In the genomic region with DNA sequence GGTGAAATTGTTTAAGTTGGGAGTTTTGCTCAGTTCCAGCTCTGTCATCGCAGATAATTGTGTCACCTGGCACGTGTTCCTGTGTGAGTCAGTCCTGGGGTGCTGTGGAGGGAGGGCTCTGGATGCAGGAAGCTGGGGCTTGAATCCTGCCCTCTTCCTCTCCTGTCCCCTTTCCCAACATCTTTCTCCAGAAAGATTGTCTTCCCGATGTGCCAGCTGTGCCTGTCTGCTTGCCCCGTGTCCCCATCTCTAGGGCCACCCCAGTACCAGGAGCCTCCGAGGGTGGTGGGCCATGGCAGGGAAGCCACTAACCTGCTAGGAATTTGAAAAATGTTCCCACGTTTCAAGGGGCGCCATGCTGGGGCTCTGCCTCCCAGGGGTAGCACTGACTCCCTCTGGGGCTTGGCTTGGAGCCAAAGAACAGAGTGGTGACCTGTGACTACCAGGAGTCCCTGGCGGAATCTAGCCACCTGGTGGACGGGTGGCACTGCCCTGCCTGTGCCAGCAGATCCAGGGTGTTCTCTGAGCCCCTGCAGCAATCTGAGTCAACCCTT, we compare ENCODE assay signal across 13 cellular contexts.
DNase-seq lines count a peak whose midpoint lies in the region; ATAC-seq, FAIRE-seq and TF ChIP-seq lines count a peak whose summit lies in the region.
"Had no signal": no experiment of that assay in that cellular context is flagged by ENCODE, and none has a peak within 500 bp of the region (broad histone marks: within the 10 kb centered on the region; RNA-seq: fewer than 3 reads in every experiment).

No MANE protein-coding gene starts in this region.

- H3K9me3 ChIP-seq in SK-N-SH, result no peaks in the 10 kb centered on the region
- H3K9me3 ChIP-seq in keratinocyte (ENCODE audit: control insufficient read depth, low read depth, low read length), result no peaks in the 10 kb centered on the region
- H3K9me3 ChIP-seq in heart right ventricle, result no peaks in the 10 kb centered on the region
- H3K9me3 ChIP-seq: left ventricle myocardium inferior had no signal

- no peaks in the 10 kb centered on the region for H3F3A ChIP-seq in SK-N-SH (replicated peaks; ENCODE audit: insufficient read depth)

- no peak overlapping the region for H3K4me3 ChIP-seq in SK-N-SH (ENCODE audit: low read depth in 2 of 2, low read length in 1 of 2)
- H3K4me3 ChIP-seq in keratinocyte (ENCODE audit: control insufficient read depth in 2 of 3, extremely low read depth in 1 of 3, insufficient read depth in 2 of 3, low read depth in 1 of 3, low read length in 3 of 3), result no peak overlapping the region
- no peak overlapping the region for H3K4me3 ChIP-seq in heart right ventricle
- H3K4me3 ChIP-seq: left ventricle myocardium inferior had no signal

- peaks cover 0 to 47% of the 10 kb centered on the region in 2 experiments; a peak in 1 of 4 replicates for H3K4me1 ChIP-seq in SK-N-SH (ENCODE audit: control insufficient read depth in 1 of 2, insufficient read depth in 2 of 2, low read depth in 1 of 2, low read length in 1 of 2)
- peaks cover 5% of the 10 kb centered on the region for H3K4me1 ChIP-seq in keratinocyte (ENCODE audit: control insufficient read depth, extremely low read depth, insufficient read depth, low read length)
- H3K4me1 ChIP-seq in heart right ventricle, result no peaks in the 10 kb centered on the region
- H3K4me1 ChIP-seq: left ventricle myocardium inferior had no signal

- no peaks in the 10 kb centered on the region for H4K20me1 ChIP-seq in SK-N-SH (ENCODE audit: insufficient read depth)
- H4K20me1 ChIP-seq in keratinocyte (ENCODE audit: control insufficient read depth, extremely low read depth, insufficient read depth, low read length), result no peaks in the 10 kb centered on the region

- H3K9me2 ChIP-seq in SK-N-SH, result no peaks in the 10 kb centered on the region

- dilution Hi-C loops in keratinocyte (cut with MboI; ENCODE audit: extremely low pct_ligation_motif_present, low sequenced_read_pairs), result no loop called here

- peak; percentile 71 for DNase-seq in COR-L47 (lab: John Stamatoyannopoulos, UW)
- DNase-seq in HS-5 (ENCODE audit: low read depth), result peak; percentile 69
- peak; percentile 85 for DNase-seq in SK-N-SH
- DNase-seq in keratinocyte (ENCODE audit: low read depth, low spot score), result no peak
- no peak for DNase-seq in heart right ventricle
- DNase-seq in hepatic stellate cell (ENCODE audit: low spot score), result no peak
- DNase-seq in NCI-H748 (lab: John Stamatoyannopoulos, UW; ENCODE audit: unreplicated experiment), result no peak
- DNase-seq: activated CD8-positive, alpha-beta T cell treated with anti-CD3 and anti-CD28 coated beads for 36 hours; left ventricle myocardium inferior; naive thymus-derived CD4-positive, alpha-beta T cell; NCI-H146 had no signal

- intact Hi-C loops in heart right ventricle (cut with DNase I), result no loop called here

- POLR2A ChIA-PET in SK-N-SH (lab: Yijun Ruan, JAX), result no interaction called here

- H3K9ac ChIP-seq in SK-N-SH (no peak overlapping the region), keratinocyte (ENCODE audit: control insufficient read depth, extremely low read depth, insufficient read depth, low read length) (no peak overlapping the region)

- peak; percentile 39 for FAIRE-seq in keratinocyte (lab: Jason Lieb, UNC)
- FAIRE-seq: G401.6 had no signal

- H3K27me3 ChIP-seq in SK-N-SH (ENCODE audit: insufficient read depth) (0 out of 2 replicates have a peak, but pooled peaks cover 9% of the 10 kb centered on the region), keratinocyte (ENCODE audit: control insufficient read depth, extremely low read depth, insufficient read depth, low read length) (peaks cover 22% of the 10 kb centered on the region), heart right ventricle (peaks cover 0 to 77% (median 55%) of the 10 kb centered on the region in 7 donors)

- no peak for ATAC-seq in heart right ventricle
- no peak for ATAC-seq in GM21723 (IDR thresholded peaks at IDR 0.05; ENCODE audit: unreplicated experiment)
- ATAC-seq: activated CD8-positive, alpha-beta T cell treated with anti-CD3 and anti-CD28 coated beads for 36 hours; naive thymus-derived CD4-positive, alpha-beta T cell had no signal

- no peak for TF ChIP-seq CTCF in SK-N-SH (IDR thresholded peaks at IDR 0.05)
- TF ChIP-seq CTCF in keratinocyte (optimal IDR thresholded peaks at IDR 0.05 in 1 of 3, IDR thresholded peaks at IDR 0.05 in 1 of 3, conservative IDR thresholded peaks at IDR 0.05 in 1 of 3; ENCODE audit: extremely low read depth in 1 of 3, insufficient read depth in 2 of 3, low read length in 3 of 3), result peak; percentile 11 to 23 (median 21)
- TF ChIP-seq CTCF in heart right ventricle (IDR thresholded peaks at IDR 0.05), result no peak

- H3K27ac ChIP-seq in SK-N-SH (ENCODE audit: low read depth in 2 of 2, low read length in 1 of 2) (peak overlapping the region in 1 of 2 experiments; percentile 76; a peak in 2 of 4 replicates), keratinocyte (ENCODE audit: control insufficient read depth, insufficient read depth, low read length) (no peak overlapping the region), heart right ventricle (no peak overlapping the region)
- H3K27ac ChIP-seq: left ventricle myocardium inferior had no signal

- H3K79me2 ChIP-seq in SK-N-SH (ENCODE audit: insufficient read depth) (no peaks in the 10 kb centered on the region), keratinocyte (ENCODE audit: control insufficient read depth, insufficient read depth, low read length) (no peaks in the 10 kb centered on the region)

- H2AFZ ChIP-seq in SK-N-SH (ENCODE audit: low read depth) (no peak overlapping the region), keratinocyte (ENCODE audit: control insufficient read depth, low read length) (no peak overlapping the region)

- H3K36me3 ChIP-seq in SK-N-SH (replicated peaks in 1 of 2; ENCODE audit: control insufficient read depth in 1 of 2, insufficient read depth in 2 of 2, low read length in 1 of 2) (no peaks in the 10 kb centered on the region), keratinocyte (ENCODE audit: control insufficient read depth in 2 of 2, extremely low read depth in 1 of 2, insufficient read depth in 2 of 2, low read length in 2 of 2) (no peaks in the 10 kb centered on the region), heart right ventricle (no peaks in the 10 kb centered on the region)
- H3K36me3 ChIP-seq: left ventricle myocardium inferior had no signal

- no peak for TF ChIP-seq EP300 in SK-N-SH (IDR thresholded peaks at IDR 0.05; ENCODE audit: borderline replicate concordance in 1 of 2, low read depth in 1 of 2, low read length in 1 of 2)

- CTCF ChIA-PET in SK-N-SH (lab: Yijun Ruan, JAX), result interaction anchor here (0.9 to 13.3 kb wide), 8 partner anchors 9 to 118 kb away, joined by 3 to 149 read pairs (median 5); no protein-coding TSS in a partner anchor

- H3K9me1 ChIP-seq in keratinocyte (ENCODE audit: control insufficient read depth, extremely low read depth, insufficient read depth, low read length), result no peaks in the 10 kb centered on the region

- no peak; the same call in 1 of the 2 replicates for TF ChIP-seq RAD21 in SK-N-SH (IDR thresholded peaks at IDR 0.05; ENCODE audit: low read length)

- WGBS in SK-N-SH (ENCODE audit: low lambda C conversion rate), result 6% methylated on average over 8 of the region's 9 CpGs
- WGBS in heart right ventricle, 2 donors, result 50 to 57% methylated on average over 9 of the region's 9 CpGs

- H3K4me2 ChIP-seq in SK-N-SH (no peak overlapping the region), keratinocyte (ENCODE audit: control insufficient read depth, extremely low read depth, insufficient read depth, low read depth, low read length) (no peak overlapping the region)

TF ChIP-seq in SK-N-SH, 30 proteins besides CTCF, POLR2A, EP300 and RAD21:
- peak; percentile 40 for TF ChIP-seq CHD2 (IDR thresholded peaks at IDR 0.05; ENCODE audit: low read length, partially characterized antibody)
- peak; percentile 4; the same call in 1 of the 2 replicates for TF ChIP-seq SMC3 (IDR thresholded peaks at IDR 0.05; ENCODE audit: low read depth, low read length)
- no peak for TF ChIP-seq GABPA (IDR thresholded peaks at IDR 0.05; ENCODE audit: low read depth)

Comparison
In these comparisons a context has a peak if more than half of its experiments do, and no peak if none do; other contexts are left out.
1. DNase-seq: peak in COR-L47 (single experiment), HS-5 (single experiment) and SK-N-SH (single experiment); none in keratinocyte (single experiment), heart right ventricle (0 of 2), hepatic stellate cell (single experiment) and NCI-H748 (single experiment).
2. CTCF ChIP-seq: peak in keratinocyte (3 of 3); none in SK-N-SH (single experiment) and heart right ventricle (0 of 9).